Comparison of ENCODE assay signal across 8 cellular contexts in the genomic region with DNA sequence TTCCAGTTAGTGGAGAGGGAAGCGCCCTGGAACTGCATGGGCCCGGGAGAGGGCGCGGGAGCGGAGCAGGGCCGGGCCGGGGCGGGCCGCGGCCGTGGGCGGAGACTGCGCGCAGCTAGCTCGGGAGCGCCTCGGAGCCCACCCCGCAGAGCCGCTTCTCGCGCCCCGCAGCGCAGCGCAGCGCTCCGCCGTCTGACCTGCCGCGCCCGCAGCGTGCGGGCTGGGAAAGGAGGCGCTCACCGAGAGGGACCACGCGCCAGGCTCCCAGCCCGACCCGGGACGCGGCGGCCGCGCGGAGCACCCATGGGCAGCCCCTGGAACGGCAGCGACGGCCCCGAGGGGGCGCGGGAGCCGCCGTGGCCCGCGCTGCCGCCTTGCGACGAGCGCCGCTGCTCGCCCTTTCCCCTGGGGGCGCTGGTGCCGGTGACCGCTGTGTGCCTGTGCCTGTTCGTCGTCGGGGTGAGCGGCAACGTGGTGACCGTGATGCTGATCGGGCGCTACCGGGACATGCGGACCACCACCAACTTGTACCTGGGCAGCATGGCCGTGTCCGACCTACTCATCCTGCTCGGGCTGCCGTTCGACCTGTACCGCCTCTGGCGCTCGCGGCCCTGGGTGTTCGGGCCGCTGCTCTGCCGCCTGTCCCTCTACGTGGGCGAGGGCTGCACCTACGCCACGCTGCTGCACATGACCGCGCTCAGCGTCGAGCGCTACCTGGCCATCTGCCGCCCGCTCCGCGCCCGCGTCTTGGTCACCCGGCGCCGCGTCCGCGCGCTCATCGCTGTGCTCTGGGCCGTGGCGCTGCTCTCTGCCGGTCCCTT. TPM values are rescaled to one million over a fixed set of nuclear protein-coding genes. Genes with fewer than 3 reads are reported as not detected.
A peak's percentile ranks its signal among the peaks of the same experiment; 100 is the strongest.
DNase-seq lines count a peak whose midpoint lies in the region; ATAC-seq and TF ChIP-seq lines count a peak whose summit lies in the region.

A gene with protein sequence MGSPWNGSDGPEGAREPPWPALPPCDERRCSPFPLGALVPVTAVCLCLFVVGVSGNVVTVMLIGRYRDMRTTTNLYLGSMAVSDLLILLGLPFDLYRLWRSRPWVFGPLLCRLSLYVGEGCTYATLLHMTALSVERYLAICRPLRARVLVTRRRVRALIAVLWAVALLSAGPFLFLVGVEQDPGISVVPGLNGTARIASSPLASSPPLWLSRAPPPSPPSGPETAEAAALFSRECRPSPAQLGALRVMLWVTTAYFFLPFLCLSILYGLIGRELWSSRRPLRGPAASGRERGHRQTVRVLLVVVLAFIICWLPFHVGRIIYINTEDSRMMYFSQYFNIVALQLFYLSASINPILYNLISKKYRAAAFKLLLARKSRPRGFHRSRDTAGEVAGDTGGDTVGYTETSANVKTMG (plus strand): TSS at position 304 of the 821 bp plus-strand sequence. CDS start 0 bp downstream, at position 304.

- WGBS in heart left ventricle, 4 donors, result 2 to 10% (median 5%) methylated on average over 37 to 111 of the region's 111 CpGs

- TF ChIP-seq CTCF in heart left ventricle (IDR thresholded peaks at IDR 0.05) (peak in 3 of 12 donors; percentile 5 to 28 (median 11)), progenitor cell of endocrine pancreas (IDR thresholded peaks at IDR 0.05; ENCODE audit: unreplicated experiment) (peak; percentile 61)

- peak within 1 kb of the TSS; percentile 52 for H3K4me3 Mint-ChIP-seq in progenitor cell of endocrine pancreas (ENCODE audit: low read depth)

- ATAC-seq in heart left ventricle (peak in 3 of 4 donors; percentile 75 to 78 (median 77)), GM21717 (IDR thresholded peaks at IDR 0.05; ENCODE audit: unreplicated experiment) (no peak), HG03520 (IDR thresholded peaks at IDR 0.05; ENCODE audit: unreplicated experiment) (no peak)

- no peaks in the 10 kb centered on the region; the same call in 1 of the 2 replicates for H3K4me1 ChIP-seq in ES-I3 (ENCODE audit: insufficient read depth, low read length)
- peaks cover 0 to 16% (median 4%) of the 10 kb centered on the region in 12 donors for H3K4me1 ChIP-seq in heart left ventricle

- peaks cover 3% of the 10 kb centered on the region for H3K4me1 Mint-ChIP-seq in progenitor cell of endocrine pancreas (ENCODE audit: low read depth)

- DNase-seq in NCI-H2227 (lab: John Stamatoyannopoulos, UW; ENCODE audit: unreplicated experiment) (peak; percentile 52), heart left ventricle (peak in 3 of 5 donors; percentile 39 to 70 (median 51)), progenitor cell of endocrine pancreas (ENCODE audit: low spot score, unreplicated experiment) (peak; percentile 52), NCI-H187 (lab: John Stamatoyannopoulos, UW) (no peak)
- peak; percentile 17 for DNase-seq in activated gamma-delta T cell treated with anti-CD3 and anti-CD28 coated beads, Interleukin-2, amount 50 U/mL, for 16 hours (ENCODE audit: low read depth)

- peaks cover 5% of the 10 kb centered on the region for H3K36me3 Mint-ChIP-seq in progenitor cell of endocrine pancreas (ENCODE audit: insufficient read depth)

- H3K9me3 Mint-ChIP-seq in progenitor cell of endocrine pancreas (ENCODE audit: low read depth), result no peaks in the 10 kb centered on the region

- H3K27ac Mint-ChIP-seq in progenitor cell of endocrine pancreas, result no peak within 1 kb of the TSS

- peaks cover 13 to 57% (median 35%) of the 10 kb centered on the region in 9 donors for H3K27me3 ChIP-seq in heart left ventricle

- peak within 1 kb of the TSS; percentile 7 to 56 (median 40) for H3K4me3 ChIP-seq in heart left ventricle

- H3K36me3 ChIP-seq in ES-I3 (ENCODE audit: insufficient read depth, low read length), result no peaks in the 10 kb centered on the region
- no peaks in the 10 kb centered on the region for H3K36me3 ChIP-seq in heart left ventricle

- TF ChIP-seq POLR2A in heart left ventricle (IDR thresholded peaks at IDR 0.05), result no peak

- no peak within 1 kb of the TSS for H3K27ac ChIP-seq in heart left ventricle

- H3K9ac ChIP-seq in ES-I3 (ENCODE audit: low read depth, low read length), result peak within 1 kb of the TSS; percentile 65

- intact Hi-C loops in heart left ventricle (cut with DNase I), result no loop called here

- H3K27me3 Mint-ChIP-seq in progenitor cell of endocrine pancreas, result peaks cover 76% of the 10 kb centered on the region

- H3K9me3 ChIP-seq in ES-I3 (ENCODE audit: control insufficient read depth, insufficient read depth, low read length), result no peaks in the 10 kb centered on the region
- H3K9me3 ChIP-seq in heart left ventricle, result no peaks in the 10 kb centered on the region

RNA-seq across cellular contexts. Expression of the gene that starts here (rescaled TPM):
- total RNA-seq in heart left ventricle, result under 1 TPM in 2 of 9 donors, not detected in 7; 0.50 to 0.75 TPM
- not detected for polyA plus RNA-seq in heart left ventricle
- 0.24 and 0.31 TPM in 2 replicates for total RNA-seq in progenitor cell of endocrine pancreas

Comparison
In these comparisons a context has a peak if more than half of its experiments do, and no peak if none do; other contexts are left out.
1. Peak in DNase-seq, ATAC-seq and H3K4me3 ChIP-seq in heart left ventricle; RNA of the gene not detected or under 1 TPM.
2. Peak in DNase-seq in progenitor cell of endocrine pancreas; RNA of the gene not detected or under 1 TPM.
3. DNase-seq: peak in NCI-H2227 (single experiment) and activated gamma-delta T cell treated with anti-CD3 and anti-CD28 coated beads, Interleukin-2, amount 50 U/mL, for 16 hours (single experiment); none in NCI-H187 (0 of 2).